Comparison of ENCODE assay signal across 14 cellular contexts in genomic region chrX:13085533-13085932, GRCh38. TPM values are rescaled to one million over a fixed set of nuclear protein-coding genes. Genes with fewer than 3 reads are reported as not detected.
A peak's percentile ranks its signal among the peaks of the same experiment; 100 is the strongest.
DNase-seq lines count a peak whose midpoint lies in the region; ATAC-seq and TF ChIP-seq lines count a peak whose summit lies in the region.
"Had no signal": no experiment of that assay in that cellular context is flagged by ENCODE, and none has a peak within 500 bp of the region (broad histone marks: within the 10 kb centered on the region; RNA-seq: fewer than 3 reads in every experiment).

No MANE protein-coding gene starts in this region.

- in situ Hi-C loops in GM18951 (cut with MboI; ENCODE audit: low sequenced_read_pairs, unreplicated experiment), result loop anchor here (5.0 kb wide), 1 partner anchor 128 kb away; no protein-coding TSS in a partner anchor

- H3K9ac ChIP-seq in colonic mucosa (ENCODE audit: low read depth in 2 of 2, low read length in 2 of 2), result no peak overlapping the region

- H3K27ac ChIP-seq in colonic mucosa, result peak overlapping the region; percentile 23
- H3K27ac ChIP-seq: dorsolateral prefrontal cortex had no signal

- DNase-seq in AML-193 (lab: John Stamatoyannopoulos, UW), result peak; percentile 5 to 24
- peak; percentile 16 for DNase-seq in UCSD-AML1 (lab: John Stamatoyannopoulos, UW; ENCODE audit: unreplicated experiment)
- no peak for DNase-seq in colonic mucosa
- no peak for DNase-seq in cerebellar nuclear complex (lab: John Stamatoyannopoulos, UW)
- no peak for DNase-seq in NCI-H2196 (lab: John Stamatoyannopoulos, UW; ENCODE audit: unreplicated experiment)
- DNase-seq: dorsolateral prefrontal cortex, heart right ventricle had no signal

- H3K27me3 ChIP-seq in colonic mucosa, result no peaks in the 10 kb centered on the region

- ATAC-seq in HG02981 (IDR thresholded peaks at IDR 0.05; ENCODE audit: unreplicated experiment), result no peak
- no peak for ATAC-seq in GM18519 (IDR thresholded peaks at IDR 0.05; ENCODE audit: low FRiP score, unreplicated experiment)
- ATAC-seq: heart right ventricle, K562, sciatic nerve, SK-N-SH treated with all-trans-retinoic acid at 6 μM for 48 hours had no signal

- intact Hi-C loops in colonic mucosa (cut with DNase I), result loop anchor here (10.0 kb wide), 1 partner anchor 111 kb away; the partner anchor contains the start of gene TMSB4X

- TF ChIP-seq CTCF in colonic mucosa (IDR thresholded peaks at IDR 0.05), result no peak

- H3K4me1 ChIP-seq in colonic mucosa, result no peaks in the 10 kb centered on the region

- no peaks in the 10 kb centered on the region for H3K9me3 ChIP-seq in colonic mucosa
- H3K9me3 ChIP-seq: heart right ventricle had no signal

- TF ChIP-seq POLR2A in GM18951 (IDR thresholded peaks at IDR 0.05; ENCODE audit: extremely low read depth, insufficient read depth, insufficient read length), result peak; percentile 43

- H3K4me3 ChIP-seq in colonic mucosa, result no peak overlapping the region
- H3K4me3 ChIP-seq: dorsolateral prefrontal cortex, K562 had no signal

- H3K36me3 ChIP-seq in colonic mucosa, result no peaks in the 10 kb centered on the region
- H3K36me3 ChIP-seq: heart right ventricle had no signal

RNA-seq across cellular contexts. Expression of gene FAM9C, which starts 41.1 kb away (rescaled TPM):
- not detected for total RNA-seq in colonic mucosa
- total RNA-seq: K562, mucosa of gallbladder, sciatic nerve had no signal

Comparison
In these comparisons a context has a peak if more than half of its experiments do, and no peak if none do; other contexts are left out.
1. DNase-seq: peak in AML-193 (2 of 2) and UCSD-AML1 (single experiment); none in colonic mucosa (single experiment), cerebellar nuclear complex (0 of 2) and NCI-H2196 (single experiment).